In genomic region chr17:81183316-81183715, GRCh38 we compare ENCODE assay signal across 10 cellular contexts. TPM values are rescaled to one million over a fixed set of nuclear protein-coding genes. Genes with fewer than 3 reads are reported as not detected.
"Had no signal": no experiment of that assay in that cellular context is flagged by ENCODE, and none has a peak within 500 bp of the region (broad histone marks: within the 10 kb centered on the region; RNA-seq: fewer than 3 reads in every experiment).

No MANE protein-coding gene starts in this region.

- DNase-seq: H9, HCEC 1CT, KG1 had no signal

- H3K4me3 Mint-ChIP-seq: GM23338, H9, IgD-negative memory B cell had no signal

- H3K27ac Mint-ChIP-seq: GM23338, H9 had no signal

- H3K27ac ChIP-seq: HL-60 had no signal

- H3K4me3 ChIP-seq: GM23338 had no signal

- H3K4me2 ChIP-seq: GM23338 had no signal

- FAIRE-seq: H1, H54, HepG2 had no signal

- ATAC-seq: GM23338, HepG2 had no signal

- H3K4me1 Mint-ChIP-seq: GM23338, IgD-negative memory B cell had no signal

- H3K9me3 Mint-ChIP-seq: GM23338, H9, IgD-negative memory B cell had no signal

- H2AFZ ChIP-seq: GM23338 had no signal

- H3K27me3 Mint-ChIP-seq: IgD-negative memory B cell had no signal

- H3K36me3 Mint-ChIP-seq: IgD-negative memory B cell had no signal

RNA-seq across cellular contexts. Expression of gene PVALEF, which starts 18.0 kb away (rescaled TPM):
- total RNA-seq: GM23338, H1, H9, HT1080 had no signal
- polyA plus RNA-seq: GM23338, IgD-negative memory B cell had no signal
